15 cellular contexts compared by ENCODE assay signal in genomic region chr5:116583085-116583766, GRCh38. TPM values are rescaled to one million over a fixed set of nuclear protein-coding genes. Genes with fewer than 3 reads are reported as not detected.
DNase-seq lines count a peak whose midpoint lies in the region; ATAC-seq, FAIRE-seq and TF ChIP-seq lines count a peak whose summit lies in the region.
"Had no signal": no experiment of that assay in that cellular context is flagged by ENCODE, and none has a peak within 500 bp of the region (broad histone marks: within the 10 kb centered on the region; RNA-seq: fewer than 3 reads in every experiment).

No MANE protein-coding gene starts in this region.

- no TSS peak for BruUV-seq in Caco-2 (replicated peaks; lab: Mats Ljungman, UMichigan)

- H3K36me3 ChIP-seq in astrocyte (ENCODE audit: insufficient read depth, low read length), result no peaks in the 10 kb centered on the region
- no peaks in the 10 kb centered on the region for H3K36me3 ChIP-seq in Caco-2 (ENCODE audit: control insufficient read depth, insufficient read depth, low read length)

- no peak overlapping the region for H3K4me3 Mint-ChIP-seq in astrocyte (ENCODE audit: unreplicated experiment)
- no peak overlapping the region for H3K4me3 Mint-ChIP-seq in Caco-2 (ENCODE audit: unreplicated experiment)
- H3K4me3 Mint-ChIP-seq: stimulated activated effector memory CD8-positive, alpha-beta T cell treated with anti-CD3 and anti-CD28 coated beads, Interleukin-12 subunit alpha, Interleukin-12 subunit beta, amount 100 ng/mL, for 72 hours; T-helper 17 cell had no signal

- H3K9ac ChIP-seq in astrocyte (ENCODE audit: low read length), result no peak overlapping the region

- H3K36me3 Mint-ChIP-seq in astrocyte (ENCODE audit: low read depth, unreplicated experiment) (peaks cover 1% of the 10 kb centered on the region), Caco-2 (ENCODE audit: insufficient read depth, unreplicated experiment) (no peaks in the 10 kb centered on the region)
- H3K36me3 Mint-ChIP-seq: stimulated activated effector memory CD8-positive, alpha-beta T cell treated with anti-CD3 and anti-CD28 coated beads, Interleukin-12 subunit alpha, Interleukin-12 subunit beta, amount 100 ng/mL, for 72 hours had no signal

- intact Hi-C loops in Caco-2 (cut with micrococcal nuclease; ENCODE audit: unreplicated experiment), result no loop called here

- no peaks in the 10 kb centered on the region for H3K9me3 Mint-ChIP-seq in astrocyte (ENCODE audit: unreplicated experiment)
- no peaks in the 10 kb centered on the region for H3K9me3 Mint-ChIP-seq in Caco-2 (ENCODE audit: unreplicated experiment)

- H4K20me1 ChIP-seq in astrocyte (ENCODE audit: insufficient read depth, low read length), result no peaks in the 10 kb centered on the region

- H3K4me2 ChIP-seq in astrocyte (ENCODE audit: low read length), result peak overlapping the region; percentile 38

- peaks cover 6% of the 10 kb centered on the region for H3K27me3 Mint-ChIP-seq in astrocyte (ENCODE audit: low read depth, unreplicated experiment)
- peaks cover 8% of the 10 kb centered on the region for H3K27me3 Mint-ChIP-seq in Caco-2 (ENCODE audit: insufficient read depth, unreplicated experiment)

- POLR2A ChIA-PET in Caco-2 (lab: Charles Lee), result no interaction called here

- CTCF ChIA-PET in Caco-2 (lab: Charles Lee), result no interaction called here

- H3K4me3 ChIP-seq in astrocyte (ENCODE audit: insufficient read depth, low read depth, low read length), result no peak overlapping the region
- H3K4me3 ChIP-seq in Caco-2 (ENCODE audit: low read depth, low read length), result no peak overlapping the region

- H3K4me1 ChIP-seq in astrocyte (ENCODE audit: insufficient read depth, low read length) (peaks cover 4% of the 10 kb centered on the region), Caco-2 (peaks cover 17% of the 10 kb centered on the region)

- H2AFZ ChIP-seq in astrocyte (ENCODE audit: low read depth, low read length), result no peak overlapping the region

- peak; percentile 65 for ATAC-seq in HG02610 (IDR thresholded peaks at IDR 0.05; ENCODE audit: unreplicated experiment)
- no peak for ATAC-seq in stimulated activated naive CD8-positive, alpha-beta T cell treated with anti-CD3 and anti-CD28 coated beads, Interleukin-15, Interleukin-2, amounts not matched to agents 100 U/mL and 50 U/mL, for 24 hours
- ATAC-seq: stimulated activated effector memory CD8-positive, alpha-beta T cell treated with anti-CD3 and anti-CD28 coated beads, Interleukin-12 subunit alpha, Interleukin-12 subunit beta, amount 100 ng/mL, for 72 hours; T-helper 17 cell had no signal

- H3K27me3 ChIP-seq in astrocyte (ENCODE audit: insufficient read depth, low read length), result peaks cover 4% of the 10 kb centered on the region
- H3K27me3 ChIP-seq in Caco-2 (replicated peaks; ENCODE audit: control insufficient read depth, insufficient read depth, low read length), result no peaks in the 10 kb centered on the region

- TF ChIP-seq CTCF in astrocyte (IDR thresholded peaks at IDR 0.05; ENCODE audit: insufficient read depth, low read depth, low read length) (no peak), Caco-2 (IDR thresholded peaks at IDR 0.05; ENCODE audit: insufficient read depth in 1 of 2, low read depth in 1 of 2, low read length in 1 of 2, severe bottlenecking in 1 of 2, unreplicated experiment in 1 of 2) (no peak)

- peak; percentile 12 for FAIRE-seq in GM18507 (lab: Jason Lieb, UNC)
- no peak for FAIRE-seq in astrocyte (lab: Jason Lieb, UNC)
- peak; percentile 64 for FAIRE-seq in islet of Langerhans (lab: Jason Lieb, UNC)

- H3K79me2 ChIP-seq in astrocyte (ENCODE audit: insufficient read depth, low read length), result no peaks in the 10 kb centered on the region

- H3K4me1 Mint-ChIP-seq in astrocyte (ENCODE audit: low read depth, unreplicated experiment) (peaks cover 7% of the 10 kb centered on the region), Caco-2 (ENCODE audit: low read depth, unreplicated experiment) (peaks cover 21% of the 10 kb centered on the region)
- H3K4me1 Mint-ChIP-seq: stimulated activated effector memory CD8-positive, alpha-beta T cell treated with anti-CD3 and anti-CD28 coated beads, Interleukin-12 subunit alpha, Interleukin-12 subunit beta, amount 100 ng/mL, for 72 hours; T-helper 17 cell had no signal

- no peak for DNase-seq in GM18507 (ENCODE audit: extremely low spot score, insufficient read length, low read depth)
- no peak for DNase-seq in astrocyte (ENCODE audit: low read depth)
- no peak for DNase-seq in NOMO-1 treated with DMSO at 0.1 percent for 48 hours (lab: John Stamatoyannopoulos, UW; ENCODE audit: unreplicated experiment)
- DNase-seq in Caco-2, result no peak
- no peak for DNase-seq in SKM-1 (lab: John Stamatoyannopoulos, UW; ENCODE audit: unreplicated experiment)
- DNase-seq in stimulated activated naive CD8-positive, alpha-beta T cell treated with anti-CD3 and anti-CD28 coated beads, Interleukin-15, Interleukin-2, amounts not matched to agents 100 U/mL and 50 U/mL, for 24 hours, result no peak
- DNase-seq: activated CD4-positive, CD25-positive, alpha-beta regulatory T cell treated with anti-CD3 and anti-CD28 coated beads, Interleukin-2, amount 50 U/mL, for 72 hours; COR-L47; effector CD4-positive, alpha-beta T cell; NCI-H2107; nucleus accumbens; T-helper 17 cell had no signal

- H3K27ac ChIP-seq in astrocyte (ENCODE audit: low read depth, low read length), result no peak overlapping the region

- H3K27ac Mint-ChIP-seq in astrocyte (ENCODE audit: unreplicated experiment), result peak overlapping the region; percentile 20
- H3K27ac Mint-ChIP-seq in Caco-2 (ENCODE audit: unreplicated experiment), result no peak overlapping the region
- H3K27ac Mint-ChIP-seq: stimulated activated effector memory CD8-positive, alpha-beta T cell treated with anti-CD3 and anti-CD28 coated beads, Interleukin-12 subunit alpha, Interleukin-12 subunit beta, amount 100 ng/mL, for 72 hours; T-helper 17 cell had no signal

- no peaks in the 10 kb centered on the region for H3K9me3 ChIP-seq in astrocyte (ENCODE audit: insufficient read depth, low read depth, low read length)
- no peaks in the 10 kb centered on the region for H3K9me3 ChIP-seq in Caco-2

RNA-seq across cellular contexts. Expression of gene SEMA6A, which starts 8.6 kb away (rescaled TPM):
- total RNA-seq in astrocyte (21.3 and 34.2 TPM in 2 replicates), Caco-2 (2022) (18.3 and 26.3 TPM in 2 replicates)
